ENCODE assay signal across 1 cellular context in the genomic region with DNA sequence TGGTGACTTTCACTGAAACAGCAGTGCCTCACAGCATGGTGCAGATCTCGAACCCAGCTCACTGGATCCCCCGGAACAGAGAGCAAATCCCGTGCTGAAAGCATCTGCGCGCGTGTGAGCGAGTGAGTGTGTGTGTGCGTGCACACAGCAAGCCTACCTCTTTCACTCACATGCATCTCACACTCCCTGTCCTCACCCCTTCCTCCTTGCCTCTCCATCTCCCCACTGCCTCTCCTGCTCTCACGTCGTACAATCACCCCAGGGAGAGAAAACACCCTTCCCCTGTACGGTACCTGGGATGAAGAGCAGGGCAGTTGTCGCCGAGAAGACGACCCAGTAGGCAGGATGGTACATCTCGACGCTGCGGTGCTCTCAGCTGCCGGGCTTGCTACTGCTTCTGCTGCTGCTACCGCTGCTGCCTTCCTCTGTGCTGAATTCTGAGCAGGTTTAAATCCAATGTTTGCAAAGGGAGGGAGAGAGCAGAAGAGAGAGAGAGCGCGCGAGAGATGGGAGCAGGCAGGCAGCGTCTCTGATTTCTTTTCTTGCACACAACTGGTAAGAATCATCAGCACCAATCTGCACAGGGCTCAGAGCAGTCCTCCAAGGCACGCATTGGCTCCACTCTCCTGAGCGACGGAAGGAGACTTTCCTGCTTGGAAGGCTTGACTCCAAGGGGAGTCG.
TF ChIP-seq lines count a peak whose summit lies in the region.

A gene (minus strand): TSS at position 531 of the 681 bp plus-strand sequence.

TF ChIP-seq in HepG2, 621 proteins besides CTCF, POLR2A, EP300 and RAD21:
- TF ChIP-seq, protein P1, sequence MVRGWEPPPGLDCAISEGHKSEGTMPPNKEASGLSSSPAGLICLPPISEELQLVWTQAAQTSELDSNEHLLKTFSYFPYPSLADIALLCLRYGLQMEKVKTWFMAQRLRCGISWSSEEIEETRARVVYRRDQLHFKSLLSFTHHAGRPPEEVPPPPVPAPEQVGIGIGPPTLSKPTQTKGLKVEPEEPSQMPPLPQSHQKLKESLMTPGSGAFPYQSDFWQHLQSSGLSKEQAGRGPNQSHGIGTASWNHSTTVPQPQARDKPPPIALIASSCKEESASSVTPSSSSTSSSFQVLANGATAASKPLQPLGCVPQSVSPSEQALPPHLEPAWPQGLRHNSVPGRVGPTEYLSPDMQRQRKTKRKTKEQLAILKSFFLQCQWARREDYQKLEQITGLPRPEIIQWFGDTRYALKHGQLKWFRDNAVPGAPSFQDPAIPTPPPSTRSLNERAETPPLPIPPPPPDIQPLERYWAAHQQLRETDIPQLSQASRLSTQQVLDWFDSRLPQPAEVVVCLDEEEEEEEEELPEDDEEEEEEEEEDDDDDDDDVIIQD (CRISPR knock-in tag; IDR thresholded peaks at IDR 0.05; ENCODE audit: low read depth): no peak
- TF ChIP-seq SIN3B (IDR thresholded peaks at IDR 0.05; ENCODE audit: low read length) (no peak), PAF1 (CRISPR knock-in tag; IDR thresholded peaks at IDR 0.05) (no peak), ZNF326 (CRISPR knock-in tag; IDR thresholded peaks at IDR 0.05; ENCODE audit: borderline replicate concordance) (no peak), ZNF768 (CRISPR knock-in tag; IDR thresholded peaks at IDR 0.05) (no peak)
